Comparison of ENCODE assay signal across 30 cellular contexts in the genomic region with DNA sequence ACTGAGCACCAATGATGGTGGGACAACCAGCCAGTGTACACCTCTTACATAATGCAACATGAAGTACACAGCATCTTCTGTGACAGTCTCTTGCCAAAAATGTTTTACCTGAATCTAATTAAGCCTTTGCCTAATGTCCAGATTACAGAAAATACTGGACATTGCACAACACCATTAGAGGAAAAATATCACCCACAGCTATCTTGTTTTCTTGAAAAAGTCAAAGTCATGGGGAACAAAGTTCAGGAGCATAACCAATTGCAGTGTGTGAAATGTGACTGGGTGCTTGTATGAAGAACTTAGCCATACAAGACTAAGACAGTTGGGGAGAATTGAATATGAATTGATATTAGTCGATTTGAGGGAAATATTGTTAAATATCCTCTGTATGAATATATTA.
"Had no signal": no experiment of that assay in that cellular context is flagged by ENCODE, and none has a peak within 500 bp of the region (broad histone marks: within the 10 kb centered on the region; RNA-seq: fewer than 3 reads in every experiment).

No MANE protein-coding gene starts in this region.

- H3K4me3 Mint-ChIP-seq: activated CD4-positive, alpha-beta memory T cell treated with anti-CD3 and anti-CD28 coated beads, Interleukin-2, amount 10 ng/mL, durations not matched to agents 7 days and 5 days; activated CD8-positive, alpha-beta memory T cell treated with anti-CD3 and anti-CD28 coated beads, Interleukin-2, amount 10 ng/mL, durations not matched to agents 7 days and 5 days; activated naive CD4-positive, alpha-beta T cell treated with anti-CD3 and anti-CD28 coated beads, Interleukin-2, amount 50 U/mL, for 24 hours; activated T-cell treated with anti-CD3 and anti-CD28 coated beads, Interleukin-2, amount 50 U/mL, for 72 hours; activated T-helper 17 cell treated with anti-CD3 and anti-CD28 coated beads, Interleukin-2, amount 50 U/mL, for 72 hours had no signal

- ATAC-seq: activated CD8-positive, alpha-beta memory T cell treated with anti-CD3 and anti-CD28 coated beads, Interleukin-2, amount 10 ng/mL, durations not matched to agents 7 days and 5 days; activated T-cell treated with anti-CD3 and anti-CD28 coated beads, Interleukin-2, amount 50 U/mL, for 72 hours; activated T-helper 17 cell treated with anti-CD3 and anti-CD28 coated beads, Interleukin-2, amount 50 U/mL, for 72 hours; Panc1 had no signal

- H3K9me3 ChIP-seq: SJCRH30 had no signal

- H3K36me3 ChIP-seq: cardiac muscle cell, SJCRH30, WERI-Rb-1 had no signal

- H3K27me3 ChIP-seq: cardiac muscle cell, SJCRH30 had no signal

- H3K4me1 ChIP-seq: SJCRH30 had no signal

- DNase-seq: activated CD4-positive, alpha-beta memory T cell treated with anti-CD3 and anti-CD28 coated beads, Interleukin-2, amount 10 ng/mL, durations not matched to agents 7 days and 5 days; activated CD4-positive, alpha-beta T cell treated with anti-CD3 and anti-CD28 coated beads for 1 hour; activated CD4-positive, alpha-beta T cell treated with anti-CD3 and anti-CD28 coated beads for 48 hours; activated CD4-positive, CD25-positive, alpha-beta regulatory T cell; activated CD8-positive, alpha-beta memory T cell treated with anti-CD3 and anti-CD28 coated beads for 24 hours; activated CD8-positive, alpha-beta memory T cell treated with anti-CD3 and anti-CD28 coated beads, Interleukin-2, amount 10 ng/mL, durations not matched to agents 7 days and 5 days; activated CD8-positive, alpha-beta memory T cell treated with anti-CD3 and anti-CD28 coated beads, Interleukin-2, amount 50 U/mL, for 48 hours; activated effector memory CD4-positive, alpha-beta T cell treated with anti-CD3 and anti-CD28 coated beads, Interleukin-2, amount 50 U/mL, for 16 hours; activated naive CD4-positive, alpha-beta T cell; activated T-cell treated with anti-CD3 and anti-CD28 coated beads, Interleukin-2, amount 50 U/mL, for 72 hours; amniotic stem cell; aorta; MM.1S; MV-4-11; NCI-H1092; NCI-H1436 treated with DMSO at 0.1 percent for 48 hours; NCI-H1694 treated with DMSO at 0.1 percent for 48 hours; NCI-H2029; NCI-H345; NCI-H524 treated with DMSO at 0.1 percent for 48 hours; SHP77; SJCRH30; T1000; WERI-Rb-1 had no signal

- H3K4me3 ChIP-seq: cardiac muscle cell, SJCRH30, SK-N-MC had no signal

- H3K27ac Mint-ChIP-seq: activated CD4-positive, alpha-beta memory T cell treated with anti-CD3 and anti-CD28 coated beads, Interleukin-2, amount 10 ng/mL, durations not matched to agents 7 days and 5 days; activated CD8-positive, alpha-beta memory T cell treated with anti-CD3 and anti-CD28 coated beads, Interleukin-2, amount 10 ng/mL, durations not matched to agents 7 days and 5 days; activated naive CD4-positive, alpha-beta T cell treated with anti-CD3 and anti-CD28 coated beads, Interleukin-2, amount 50 U/mL, for 24 hours; activated T-cell treated with anti-CD3 and anti-CD28 coated beads, Interleukin-2, amount 50 U/mL, for 72 hours; activated T-helper 17 cell treated with anti-CD3 and anti-CD28 coated beads, Interleukin-2, amount 50 U/mL, for 72 hours had no signal

- H3K27ac ChIP-seq: cardiac muscle cell, KMS-11, SJCRH30, SK-N-MC, WERI-Rb-1 had no signal

- H3K27me3 Mint-ChIP-seq: activated CD4-positive, alpha-beta memory T cell treated with anti-CD3 and anti-CD28 coated beads, Interleukin-2, amount 10 ng/mL, durations not matched to agents 7 days and 5 days; activated CD8-positive, alpha-beta memory T cell treated with anti-CD3 and anti-CD28 coated beads, Interleukin-2, amount 10 ng/mL, durations not matched to agents 7 days and 5 days; activated naive CD4-positive, alpha-beta T cell treated with anti-CD3 and anti-CD28 coated beads, Interleukin-2, amount 50 U/mL, for 24 hours; activated T-helper 17 cell treated with anti-CD3 and anti-CD28 coated beads, Interleukin-2, amount 50 U/mL, for 72 hours had no signal

- H3K9me3 Mint-ChIP-seq: activated CD4-positive, alpha-beta memory T cell treated with anti-CD3 and anti-CD28 coated beads, Interleukin-2, amount 10 ng/mL, durations not matched to agents 7 days and 5 days; activated naive CD4-positive, alpha-beta T cell treated with anti-CD3 and anti-CD28 coated beads, Interleukin-2, amount 50 U/mL, for 24 hours; activated T-cell treated with anti-CD3 and anti-CD28 coated beads, Interleukin-2, amount 50 U/mL, for 72 hours; activated T-helper 17 cell treated with anti-CD3 and anti-CD28 coated beads, Interleukin-2, amount 50 U/mL, for 72 hours had no signal
